In the genomic region with DNA sequence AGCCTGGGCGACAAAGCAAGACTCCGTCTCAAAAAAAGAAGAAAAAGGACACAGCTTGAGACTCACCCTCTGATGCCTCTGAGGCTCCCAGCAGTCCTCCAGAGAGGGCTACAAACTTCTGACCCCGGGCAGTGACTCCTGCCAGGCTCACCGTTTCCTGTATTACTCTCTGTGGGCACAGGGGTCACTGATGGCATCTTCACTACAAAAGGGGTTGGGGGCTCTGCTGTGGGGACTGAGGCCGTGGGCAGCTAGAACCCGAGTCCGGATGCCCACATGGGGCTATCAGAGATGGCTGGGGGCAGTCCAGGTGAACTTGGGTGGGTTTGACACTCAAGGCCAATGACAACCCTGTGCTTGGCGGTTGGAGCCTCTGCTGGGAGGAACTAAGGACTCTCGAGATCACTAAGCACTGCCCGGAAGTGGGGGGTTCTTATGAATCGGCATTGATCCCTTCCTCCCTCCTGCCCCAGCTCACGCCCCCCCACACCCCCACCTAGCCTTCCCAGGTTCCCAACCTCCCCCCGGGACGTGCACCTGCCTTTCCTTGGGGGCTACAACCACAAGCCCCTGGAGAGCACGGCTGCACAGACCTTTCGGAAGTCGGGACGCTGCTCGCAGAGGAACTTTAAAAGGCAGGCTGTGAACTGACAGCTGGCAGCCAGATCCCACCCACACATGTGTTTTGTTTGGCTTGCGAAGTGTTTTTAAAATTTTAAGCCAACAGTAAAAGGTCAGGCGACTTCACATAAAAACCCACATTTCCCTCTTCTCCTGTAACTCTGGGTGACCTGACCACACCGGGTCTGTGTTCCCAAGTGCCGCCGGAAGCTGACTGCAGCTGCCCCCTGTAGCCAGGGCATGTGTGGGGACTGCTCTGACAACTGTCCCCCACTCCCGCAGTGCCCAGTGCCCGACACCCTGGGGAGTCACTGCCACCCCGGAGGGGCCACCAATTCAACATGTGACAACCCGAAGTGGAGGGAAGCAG, we compare ENCODE assay signal across 9 cellular contexts. TPM values are rescaled to one million over a fixed set of nuclear protein-coding genes. Genes with fewer than 3 reads are reported as not detected.
DNase-seq lines count a peak whose midpoint lies in the region; ATAC-seq, FAIRE-seq and TF ChIP-seq lines count a peak whose summit lies in the region.
"Had no signal": no experiment of that assay in that cellular context is flagged by ENCODE, and none has a peak within 500 bp of the region (broad histone marks: within the 10 kb centered on the region; RNA-seq: fewer than 3 reads in every experiment).

No MANE protein-coding gene starts in this region.

- no peaks in the 10 kb centered on the region for H3K9me3 ChIP-seq in effector memory CD4-positive, alpha-beta T cell (ENCODE audit: control insufficient read depth, low read length)
- H3K9me3 ChIP-seq in psoas muscle, result no peaks in the 10 kb centered on the region

- intact Hi-C loops in psoas muscle (cut with DNase I), result no loop called here

- 12 to 20% (median 13%) methylated on average over 26 to 28 of the region's 28 CpGs for WGBS in psoas muscle, 3 donors

- TF ChIP-seq CTCF in psoas muscle (IDR thresholded peaks at IDR 0.05) (no peak), foreskin keratinocyte (conservative IDR thresholded peaks at IDR 0.05) (no peak)

- no peaks in the 10 kb centered on the region for H3K27me3 ChIP-seq in effector memory CD4-positive, alpha-beta T cell (replicated peaks; ENCODE audit: control insufficient read depth, insufficient read depth, low read length, poor library complexity, severe bottlenecking)
- H3K27me3 ChIP-seq in psoas muscle (ENCODE audit: insufficient read depth in 3 of 3, low read length in 2 of 3) (no peaks in the 10 kb centered on the region), foreskin keratinocyte (peaks cover 5% of the 10 kb centered on the region)

- FAIRE-seq in GM12891 (lab: Jason Lieb, UNC), result peak; percentile 38

- peak overlapping the region; percentile 99 for H3K27ac ChIP-seq in effector memory CD4-positive, alpha-beta T cell (ENCODE audit: insufficient read depth, low read length, poor library complexity, severe bottlenecking)
- H3K27ac ChIP-seq in psoas muscle (peak overlapping the region; percentile 90), foreskin keratinocyte (no peak overlapping the region)
- H3K27ac ChIP-seq: KMS-11 had no signal

- ATAC-seq in psoas muscle, result peak; percentile 18 to 32 (median 23)
- ATAC-seq in foreskin keratinocyte, result no peak

- DNase-seq in GM12891 (ENCODE audit: insufficient read length, low spot score), result peak; percentile 80
- peak; percentile 70 for DNase-seq in MV-4-11 (lab: John Stamatoyannopoulos, UW)
- DNase-seq in effector memory CD4-positive, alpha-beta T cell, result no peak
- DNase-seq in psoas muscle, result peak; percentile 57 to 67
- DNase-seq in erythroblast (lab: John Stamatoyannopoulos, UW), result no peak
- no peak for DNase-seq in 8988T
- no peak for DNase-seq in foreskin keratinocyte
- DNase-seq in DMS79 (lab: John Stamatoyannopoulos, UW), result no peak

- no peaks in the 10 kb centered on the region for H3K36me3 ChIP-seq in effector memory CD4-positive, alpha-beta T cell (ENCODE audit: control insufficient read depth, insufficient read depth, low read length)
- H3K36me3 ChIP-seq in psoas muscle (ENCODE audit: insufficient read depth in 1 of 2, low read depth in 1 of 2), result no peaks in the 10 kb centered on the region

- H3K4me3 ChIP-seq in effector memory CD4-positive, alpha-beta T cell (ENCODE audit: insufficient read depth, low read depth, low read length, poor library complexity, severe bottlenecking), result no peak overlapping the region
- peak overlapping the region; percentile 59 for H3K4me3 ChIP-seq in psoas muscle

- peaks cover 71% of the 10 kb centered on the region for H3K4me1 ChIP-seq in effector memory CD4-positive, alpha-beta T cell (ENCODE audit: control insufficient read depth, insufficient read depth, low read length, poor library complexity, severe bottlenecking)
- H3K4me1 ChIP-seq in psoas muscle (peaks cover 58% of the 10 kb centered on the region), foreskin keratinocyte (no peaks in the 10 kb centered on the region)

- peak; percentile 32; the same call in 1 of the 2 replicates for TF ChIP-seq POLR2A in GM12891 (IDR thresholded peaks at IDR 0.05; ENCODE audit: low read depth, low read length)
- TF ChIP-seq POLR2A in erythroblast (IDR thresholded peaks at IDR 0.05; ENCODE audit: low read length), result no peak

TF ChIP-seq in GM12891, 5 proteins besides CTCF, POLR2A, EP300 and RAD21:
- TF ChIP-seq POU2F2 (IDR thresholded peaks at IDR 0.05; ENCODE audit: low read depth, low read length), result peak; percentile 56; the same call in 1 of the 2 replicates
- TF ChIP-seq PAX5 (IDR thresholded peaks at IDR 0.05; ENCODE audit: insufficient read depth, low read length, severe bottlenecking), result no peak
- TF ChIP-seq SPI1 (IDR thresholded peaks at IDR 0.05; ENCODE audit: low read depth, low read length), result peak; percentile 76
- TF ChIP-seq POLR2AphosphoS5 (IDR thresholded peaks at IDR 0.05; ENCODE audit: low read depth, low read length), result no peak
- no peak for TF ChIP-seq TAF1 (IDR thresholded peaks at IDR 0.05; ENCODE audit: low read depth, low read length)

RNA-seq across cellular contexts. Expression of a gene that starts 5.0 kb away (rescaled TPM):
- polyA plus RNA-seq in GM12891 (2012; ENCODE audit: low read depth, missing spikeins), result 27.7 TPM
- total RNA-seq in psoas muscle (10 to 100 TPM; 13.3 to 64.6 (median 21.4) TPM), foreskin keratinocyte (15.9 and 18.0 TPM in 2 replicates)
- polyA plus RNA-seq in psoas muscle (10 to 100 TPM; 12.3 to 21.1 (median 17.2) TPM), foreskin keratinocyte (11.9 and 12.7 TPM in 2 replicates)

RNA-seq across cellular contexts. Expression of a gene that starts 37.7 kb away (rescaled TPM):
- 1.2 TPM for polyA plus RNA-seq in GM12891 (2012; ENCODE audit: low read depth, missing spikeins)
- 1 to 10 TPM; 2.0 to 4.4 (median 3.3) TPM for total RNA-seq in psoas muscle
- polyA plus RNA-seq in psoas muscle, result 1 to 10 TPM; 1.6 to 2.9 (median 2.7) TPM
- 1.7 and 3.0 TPM in 2 replicates for total RNA-seq in foreskin keratinocyte
- 1.5 and 3.0 TPM in 2 replicates for polyA plus RNA-seq in foreskin keratinocyte

Comparison
In these comparisons a context has a peak if more than half of its experiments do, and no peak if none do; other contexts are left out.
1. DNase-seq: peak in GM12891 (single experiment), MV-4-11 (single experiment) and psoas muscle (2 of 2); none in effector memory CD4-positive, alpha-beta T cell (0 of 3), erythroblast (0 of 2), 8988T (single experiment), foreskin keratinocyte (0 of 2) and DMS79 (single experiment).